1 cellular context compared by ENCODE assay signal in genomic region chr19:46014534-46014933, GRCh38.
TF ChIP-seq lines count a peak whose summit lies in the region.

No MANE protein-coding gene starts in this region.

TF ChIP-seq in IMR-90, 13 proteins besides CTCF, POLR2A, EP300 and RAD21:
- TF ChIP-seq NFE2L2 (IDR thresholded peaks at IDR 0.05; ENCODE audit: low read depth, low read length) (no peak), SMC3 (IDR thresholded peaks at IDR 0.05; ENCODE audit: low read depth, low read length) (no peak), MAZ (IDR thresholded peaks at IDR 0.05; ENCODE audit: borderline replicate concordance, low read depth, low read length) (no peak), USF2 (IDR thresholded peaks at IDR 0.05; ENCODE audit: low read depth, low read length) (no peak), RFX5 (IDR thresholded peaks at IDR 0.05; ENCODE audit: low read depth, low read length) (no peak), BHLHE40 (IDR thresholded peaks at IDR 0.05; ENCODE audit: low read depth, low read length) (no peak)
